ENCODE assay signal across 1 cellular context in the genomic region with DNA sequence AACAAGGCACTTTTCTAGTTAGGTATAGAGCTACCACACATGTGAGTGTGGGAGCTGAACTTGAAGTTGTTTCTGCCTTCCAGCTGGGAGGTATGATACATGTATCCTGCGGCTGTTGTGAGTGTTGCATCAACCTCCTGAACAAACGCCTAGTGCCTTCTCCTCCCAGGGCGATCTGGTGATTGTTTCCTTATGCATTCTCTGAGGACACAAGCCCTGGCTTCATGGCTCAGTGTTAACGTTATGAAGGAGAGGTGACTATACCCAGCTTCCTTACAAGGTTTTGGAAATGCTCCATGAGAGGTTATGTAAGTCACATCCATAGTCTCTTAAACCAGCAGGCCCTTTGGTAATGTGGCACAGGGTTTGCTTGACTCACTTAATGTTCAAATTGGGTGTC.
TF ChIP-seq lines count a peak whose summit lies in the region.

No MANE protein-coding gene starts in this region.

TF ChIP-seq in K562, 482 proteins besides CTCF, POLR2A, EP300 and RAD21 (continued from another document and continues in another):
- TF ChIP-seq ATF3 (IDR thresholded peaks at IDR 0.05) (peak; percentile 86), ATF3 (CRISPR knock-in tag; conservative IDR thresholded peaks at IDR 0.05) (no peak), MAFF (IDR thresholded peaks at IDR 0.05; ENCODE audit: low read length) (no peak), POLR2AphosphoS2 (IDR thresholded peaks at IDR 0.05; ENCODE audit: low read length) (no peak), ZBTB40 (IDR thresholded peaks at IDR 0.05) (no peak), ZBTB40 (CRISPR knock-in tag; IDR thresholded peaks at IDR 0.05) (no peak), ZNF780A (CRISPR knock-in tag; IDR thresholded peaks at IDR 0.05) (no peak), ZNF3 (CRISPR knock-in tag; IDR thresholded peaks at IDR 0.05) (no peak), ILF3 (IDR thresholded peaks at IDR 0.05; ENCODE audit: borderline replicate concordance) (no peak), ZBTB17 (CRISPR knock-in tag; IDR thresholded peaks at IDR 0.05) (no peak), ERF (CRISPR knock-in tag; IDR thresholded peaks at IDR 0.05) (no peak), TFE3 (CRISPR knock-in tag; IDR thresholded peaks at IDR 0.05) (no peak), CEBPB (tag; IDR thresholded peaks at IDR 0.05) (peak; percentile 61), NCOA1 (IDR thresholded peaks at IDR 0.05; ENCODE audit: low read depth) (no peak), CEBPG (CRISPR knock-in tag; IDR thresholded peaks at IDR 0.05) (peak; percentile 83), CEBPG (tag; conservative IDR thresholded peaks at IDR 0.05 in 1 of 2, IDR thresholded peaks at IDR 0.05 in 1 of 2) (peak; percentile 66 to 78), GTF2E2 (tag; IDR thresholded peaks at IDR 0.05) (no peak), CREM (IDR thresholded peaks at IDR 0.05; ENCODE audit: low read depth) (0 out of 2 replicates have a peak, but pooled peaks have one; percentile 13), JUN (IDR thresholded peaks at IDR 0.05; ENCODE audit: borderline replicate concordance, low read depth, low read length) (peak; percentile 58; the same call in 1 of the 2 replicates), JUN (CRISPR knock-in tag; IDR thresholded peaks at IDR 0.05; ENCODE audit: borderline replicate concordance) (no peak), ZNF324 (CRISPR knock-in tag; IDR thresholded peaks at IDR 0.05) (no peak), FOS (IDR thresholded peaks at IDR 0.05; ENCODE audit: extremely low read depth, insufficient read length) (no peak), TSHZ1 (CRISPR knock-in tag; IDR thresholded peaks at IDR 0.05) (no peak), NR1H2 (CRISPR knock-in tag; IDR thresholded peaks at IDR 0.05) (no peak), ZNF589 (CRISPR knock-in tag; IDR thresholded peaks at IDR 0.05; ENCODE audit: low read depth) (0 out of 2 replicates have a peak, but pooled peaks have one; percentile 47), ZFX (CRISPR knock-in tag; IDR thresholded peaks at IDR 0.05) (no peak)
- TF ChIP-seq, protein P1, sequence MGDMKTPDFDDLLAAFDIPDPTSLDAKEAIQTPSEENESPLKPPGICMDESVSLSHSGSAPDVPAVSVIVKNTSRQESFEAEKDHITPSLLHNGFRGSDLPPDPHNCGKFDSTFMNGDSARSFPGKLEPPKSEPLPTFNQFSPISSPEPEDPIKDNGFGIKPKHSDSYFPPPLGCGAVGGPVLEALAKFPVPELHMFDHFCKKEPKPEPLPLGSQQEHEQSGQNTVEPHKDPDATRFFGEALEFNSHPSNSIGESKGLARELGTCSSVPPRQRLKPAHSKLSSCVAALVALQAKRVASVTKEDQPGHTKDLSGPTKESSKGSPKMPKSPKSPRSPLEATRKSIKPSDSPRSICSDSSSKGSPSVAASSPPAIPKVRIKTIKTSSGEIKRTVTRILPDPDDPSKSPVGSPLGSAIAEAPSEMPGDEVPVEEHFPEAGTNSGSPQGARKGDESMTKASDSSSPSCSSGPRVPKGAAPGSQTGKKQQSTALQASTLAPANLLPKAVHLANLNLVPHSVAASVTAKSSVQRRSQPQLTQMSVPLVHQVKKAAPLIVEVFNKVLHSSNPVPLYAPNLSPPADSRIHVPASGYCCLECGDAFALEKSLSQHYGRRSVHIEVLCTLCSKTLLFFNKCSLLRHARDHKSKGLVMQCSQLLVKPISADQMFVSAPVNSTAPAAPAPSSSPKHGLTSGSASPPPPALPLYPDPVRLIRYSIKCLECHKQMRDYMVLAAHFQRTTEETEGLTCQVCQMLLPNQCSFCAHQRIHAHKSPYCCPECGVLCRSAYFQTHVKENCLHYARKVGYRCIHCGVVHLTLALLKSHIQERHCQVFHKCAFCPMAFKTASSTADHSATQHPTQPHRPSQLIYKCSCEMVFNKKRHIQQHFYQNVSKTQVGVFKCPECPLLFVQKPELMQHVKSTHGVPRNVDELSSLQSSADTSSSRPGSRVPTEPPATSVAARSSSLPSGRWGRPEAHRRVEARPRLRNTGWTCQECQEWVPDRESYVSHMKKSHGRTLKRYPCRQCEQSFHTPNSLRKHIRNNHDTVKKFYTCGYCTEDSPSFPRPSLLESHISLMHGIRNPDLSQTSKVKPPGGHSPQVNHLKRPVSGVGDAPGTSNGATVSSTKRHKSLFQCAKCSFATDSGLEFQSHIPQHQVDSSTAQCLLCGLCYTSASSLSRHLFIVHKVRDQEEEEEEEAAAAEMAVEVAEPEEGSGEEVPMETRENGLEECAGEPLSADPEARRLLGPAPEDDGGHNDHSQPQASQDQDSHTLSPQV (IDR thresholded peaks at IDR 0.05), result 0 out of 2 replicates have a peak, but pooled peaks have one; percentile 36
- TF ChIP-seq, protein P2, sequence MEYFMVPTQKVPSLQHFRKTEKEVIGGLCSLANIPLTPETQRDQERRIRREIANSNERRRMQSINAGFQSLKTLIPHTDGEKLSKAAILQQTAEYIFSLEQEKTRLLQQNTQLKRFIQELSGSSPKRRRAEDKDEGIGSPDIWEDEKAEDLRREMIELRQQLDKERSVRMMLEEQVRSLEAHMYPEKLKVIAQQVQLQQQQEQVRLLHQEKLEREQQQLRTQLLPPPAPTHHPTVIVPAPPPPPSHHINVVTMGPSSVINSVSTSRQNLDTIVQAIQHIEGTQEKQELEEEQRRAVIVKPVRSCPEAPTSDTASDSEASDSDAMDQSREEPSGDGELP (CRISPR knock-in tag; IDR thresholded peaks at IDR 0.05; ENCODE audit: borderline replicate concordance), result no peak; the same call in 1 of the 2 replicates
